ENCODE assay signal across 8 cellular contexts in the genomic region with DNA sequence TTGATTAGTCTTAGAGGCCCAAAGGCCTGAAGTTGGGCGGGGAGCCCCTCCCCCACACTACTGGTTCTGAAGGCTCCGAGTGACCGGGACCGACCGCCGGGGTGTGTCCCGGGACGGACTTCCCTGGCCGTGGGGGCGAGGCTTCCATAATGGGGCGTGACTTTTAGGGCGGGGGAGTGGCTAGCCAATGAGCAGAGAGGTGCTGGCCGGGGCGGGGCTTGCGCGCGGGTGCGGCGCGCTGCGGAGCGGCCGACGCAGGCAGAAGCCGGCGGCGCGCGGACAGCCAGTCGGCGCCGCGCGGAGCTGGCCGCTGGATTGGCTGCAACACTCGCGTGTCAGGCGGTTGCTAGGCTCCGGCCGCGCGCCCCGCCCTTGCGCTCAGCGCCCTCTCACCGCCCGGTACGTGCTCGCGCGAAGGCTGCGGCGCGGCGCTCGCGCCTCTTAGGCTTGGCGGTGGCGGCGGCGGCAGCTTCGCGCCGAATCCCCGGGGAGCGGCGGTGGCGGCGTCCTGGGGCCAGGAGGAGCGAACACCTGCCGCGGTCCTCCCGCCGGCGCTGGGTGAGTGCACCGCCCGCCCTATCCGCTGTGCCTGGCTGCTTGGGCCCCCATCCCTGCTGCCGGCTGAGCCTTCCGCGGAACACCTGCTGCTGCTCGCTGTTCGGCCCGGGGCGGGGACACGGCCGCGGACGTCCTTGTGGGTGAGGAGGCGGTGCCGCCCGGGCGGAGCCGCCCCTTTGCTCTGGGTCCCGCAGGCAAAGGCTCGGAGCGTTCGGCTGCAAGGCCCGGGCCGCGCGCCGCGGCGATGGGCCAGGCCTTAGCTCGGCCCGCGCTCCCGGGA. TPM values are rescaled to one million over a fixed set of nuclear protein-coding genes. Genes with fewer than 3 reads are reported as not detected.
DNase-seq lines count a peak whose midpoint lies in the region; ATAC-seq and TF ChIP-seq lines count a peak whose summit lies in the region.

A gene (plus strand): TSS at position 392 of the 838 bp plus-strand sequence. CDS start 40,268 bp downstream, outside the sequence.

- no peak within 1 kb of the TSS; the same call in 1 of the 2 replicates for H3K4ac ChIP-seq in H9 (ENCODE audit: low read depth, low read length)

- no peak within 1 kb of the TSS for H2BK120ac ChIP-seq in H9 (ENCODE audit: low read depth, low read length, poor library complexity, severe bottlenecking)

- H3K27me3 ChIP-seq in H9 (ENCODE audit: insufficient read depth, low read length) (no peaks in the 10 kb centered on the region), MG63 (no peaks in the 10 kb centered on the region)

- no peak within 1 kb of the TSS for H4K8ac ChIP-seq in H9 (replicated peaks; ENCODE audit: insufficient read length, low read depth, low read length)

- ATAC-seq in stimulated activated naive CD8-positive, alpha-beta T cell treated with anti-CD3 and anti-CD28 coated beads, Interleukin-15, Interleukin-2, amounts not matched to agents 100 U/mL and 50 U/mL, for 24 hours, result peak; percentile 96

- peak within 1 kb of the TSS; percentile 96 for H3K4me2 ChIP-seq in H9 (ENCODE audit: insufficient read depth, insufficient read length, low read length)

- peak within 1 kb of the TSS; percentile 80 for H3K14ac ChIP-seq in H9 (ENCODE audit: insufficient read depth, low read length)

- no peaks in the 10 kb centered on the region for H4K20me1 ChIP-seq in H9 (ENCODE audit: control insufficient read depth, insufficient read depth, insufficient read length)

- no CpG with 5 or more reads among the region's 109 CpGs for WGBS in H9 (ENCODE audit: extremely low coverage, insufficient read length, low lambda C conversion rate)

- H2BK12ac ChIP-seq in H9 (ENCODE audit: insufficient read length, low read depth, low read length), result no peak within 1 kb of the TSS

- no peak within 1 kb of the TSS for H2AK5ac ChIP-seq in H9 (ENCODE audit: insufficient read length, low read length)

- H3K4me1 Mint-ChIP-seq in H9 (peaks cover 27 to 30% of the 10 kb centered on the region in 2 experiments), nephron (peaks cover 26% of the 10 kb centered on the region)

- H3K27ac Mint-ChIP-seq in H9, result peak within 1 kb of the TSS; percentile 97 to 99 (median 99)
- H3K27ac Mint-ChIP-seq in nephron, result peak within 1 kb of the TSS; percentile 99 to 100 (median 99)

- no peak within 1 kb of the TSS for H3K23ac ChIP-seq in H9 (ENCODE audit: insufficient read length, low read depth, low read length)

- H2BK15ac ChIP-seq in H9 (ENCODE audit: low read depth, low read length), result no peak within 1 kb of the TSS

- H3K18ac ChIP-seq in H9 (ENCODE audit: insufficient read length, low read depth, low read length), result peak within 1 kb of the TSS; percentile 24

- H3K79me1 ChIP-seq in H9 (ENCODE audit: insufficient read depth, low read depth, low read length, poor library complexity, severe bottlenecking), result no peaks in the 10 kb centered on the region

- H4K5ac ChIP-seq in H9 (ENCODE audit: insufficient read length, low read depth, low read length), result no peak within 1 kb of the TSS

- DNase-seq in ELR (ENCODE audit: low read depth) (peak; percentile 94), H9 (peak; percentile 97), MG63 (peak; percentile 94), SHP77 (lab: John Stamatoyannopoulos, UW) (peak; percentile 85 to 94), fibroblast of pulmonary artery (ENCODE audit: low read depth) (peak; percentile 96)
- peak; percentile 94 for DNase-seq in activated effector memory CD4-positive, alpha-beta T cell treated with Interleukin-2 at 50 U/mL for 16 hours
- DNase-seq in stimulated activated naive CD8-positive, alpha-beta T cell treated with anti-CD3 and anti-CD28 coated beads, Interleukin-15, Interleukin-2, amounts not matched to agents 100 U/mL and 50 U/mL, for 24 hours, result peak; percentile 98

- H3K4me3 ChIP-seq in MG63 (peak within 1 kb of the TSS; percentile 77), fibroblast of pulmonary artery (replicated peaks; ENCODE audit: low read depth, low read length) (peak within 1 kb of the TSS; percentile 82)

- H3K36me3 Mint-ChIP-seq in H9 (ENCODE audit: insufficient read depth in 1 of 3, low read depth in 3 of 3) (peaks cover 14 to 19% (median 14%) of the 10 kb centered on the region in 3 experiments), nephron (ENCODE audit: low read depth) (peaks cover 11% of the 10 kb centered on the region)

- H3K27me3 Mint-ChIP-seq in H9 (ENCODE audit: low read depth) (no peaks in the 10 kb centered on the region), nephron (ENCODE audit: low read depth) (no peaks in the 10 kb centered on the region)

- H3K9me3 Mint-ChIP-seq in H9 (no peaks in the 10 kb centered on the region), nephron (no peaks in the 10 kb centered on the region)

- peaks cover 2% of the 10 kb centered on the region; the same call in 1 of the 2 replicates for H3K4me1 ChIP-seq in H9 (ENCODE audit: insufficient read depth, low read length)

- no peaks in the 10 kb centered on the region for H3K36me3 ChIP-seq in MG63

- H3K27ac ChIP-seq in H9 (ENCODE audit: insufficient read length, low read depth, low read length), result peak within 1 kb of the TSS; percentile 84

- TF ChIP-seq CTCF in H9 (conservative IDR thresholded peaks at IDR 0.05) (no peak), fibroblast of pulmonary artery (IDR thresholded peaks at IDR 0.05; ENCODE audit: low read length, missing control alignments) (no peak), nephron (IDR thresholded peaks at IDR 0.05; ENCODE audit: unreplicated experiment in 3 of 3) (no peak)

- no peak within 1 kb of the TSS for H2BK5ac ChIP-seq in H9 (ENCODE audit: insufficient read length, low read length)

- peak within 1 kb of the TSS; percentile 71 for H3K9ac ChIP-seq in H9 (ENCODE audit: extremely low read depth, insufficient read length, low read length)

- H3K4me3 Mint-ChIP-seq in H9 (peak within 1 kb of the TSS; percentile 86 to 90), nephron (peak within 1 kb of the TSS; percentile 90 to 95 (median 92))

- no peak within 1 kb of the TSS for H2AFZ ChIP-seq in H9 (ENCODE audit: low read length)

- H3T11ph ChIP-seq in H9 (ENCODE audit: low read length), result no peak within 1 kb of the TSS

- H3K79me2 ChIP-seq in H9 (ENCODE audit: insufficient read depth, low read length), result peaks cover 15% of the 10 kb centered on the region

- H3K9me3 ChIP-seq in H9 (ENCODE audit: control insufficient read depth, low read depth, low read length), result no peaks in the 10 kb centered on the region
- no peaks in the 10 kb centered on the region for H3K9me3 ChIP-seq in MG63

- H4K91ac ChIP-seq in H9 (ENCODE audit: insufficient read length, low read depth, low read length), result no peak within 1 kb of the TSS

- no peak within 1 kb of the TSS for H3K56ac ChIP-seq in H9 (ENCODE audit: insufficient read length, low read depth, low read length)

- H3K23me2 ChIP-seq in H9 (ENCODE audit: insufficient read length, low read depth, low read length, poor library complexity, severe bottlenecking), result peaks cover 7% of the 10 kb centered on the region

- no peak within 1 kb of the TSS for H2BK20ac ChIP-seq in H9 (ENCODE audit: low read depth, low read length, poor library complexity, severe bottlenecking)

RNA-seq across cellular contexts. Expression of the gene that starts here (rescaled TPM):
- total RNA-seq in H9 (2021), result 93.0 and 94.0 TPM in 2 replicates
- total RNA-seq in MG63 (2014; rRNA removed; shearing (Covaris generic); ENCODE audit: low replicate concordance), result 43.5 and 52.3 TPM in 2 replicates

Comparison
In these comparisons a context has a peak if more than half of its experiments do, and no peak if none do; other contexts are left out.
1. Peak in every context shown above with its lines: DNase-seq, ATAC-seq, H3K4me3 ChIP-seq and H3K27ac ChIP-seq.